In the genomic region with DNA sequence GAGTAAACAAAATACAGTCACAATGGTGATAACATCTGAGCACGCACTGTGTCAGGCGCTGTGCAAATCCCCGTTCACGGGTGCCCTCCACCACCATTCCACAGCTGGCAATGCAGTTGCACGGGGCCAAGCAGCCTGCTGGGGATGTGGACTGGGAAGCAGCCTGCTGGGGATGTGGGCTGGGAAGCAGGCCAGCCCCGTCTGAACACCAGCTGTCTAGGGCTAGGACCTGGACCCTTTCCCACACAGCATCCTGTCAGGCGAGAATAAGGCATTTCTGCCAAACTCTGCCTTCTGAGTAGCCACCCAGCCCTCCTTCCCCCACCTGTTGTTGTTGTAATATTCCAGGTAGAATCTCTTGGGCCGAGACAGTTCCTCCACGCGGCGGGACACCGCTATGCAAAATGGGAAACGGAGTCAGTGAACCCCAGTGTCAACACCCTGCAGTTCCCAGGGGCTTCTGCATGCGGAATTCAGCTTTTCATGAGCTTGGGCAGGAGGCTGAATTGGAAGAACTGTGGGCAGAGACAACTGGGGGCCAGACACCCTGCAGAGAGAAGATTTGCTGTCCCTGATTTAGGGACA, we compare ENCODE assay signal across 10 cellular contexts. TPM values are rescaled to one million over a fixed set of nuclear protein-coding genes. Genes with fewer than 3 reads are reported as not detected.
DNase-seq lines count a peak whose midpoint lies in the region; ATAC-seq and TF ChIP-seq lines count a peak whose summit lies in the region.
"Had no signal": no experiment of that assay in that cellular context is flagged by ENCODE, and none has a peak within 500 bp of the region (broad histone marks: within the 10 kb centered on the region; RNA-seq: fewer than 3 reads in every experiment).

No MANE protein-coding gene starts in this region.

- ATAC-seq in GM19324 (IDR thresholded peaks at IDR 0.05; ENCODE audit: low FRiP score, unreplicated experiment) = no peak
- ATAC-seq in esophagus mucosa = no peak
- ATAC-seq: activated CD4-positive, alpha-beta T cell treated with anti-CD3 and anti-CD28 coated beads for 36 hours had no signal

- no peak overlapping the region for H2AFZ ChIP-seq in osteoblast (ENCODE audit: low read length)

- H3K27ac ChIP-seq in osteoblast (ENCODE audit: low read depth, low read length) = no peak overlapping the region

- no peaks in the 10 kb centered on the region for H3K79me2 ChIP-seq in osteoblast (ENCODE audit: insufficient read depth, low read length)

- no peaks in the 10 kb centered on the region for H3K4me1 ChIP-seq in osteoblast (ENCODE audit: insufficient read depth, low read length)

- DNase-seq in Daoy (ENCODE audit: low read depth) (peak; percentile 30), NCI-H446 treated with DMSO at 0.1 percent for 48 hours (lab: John Stamatoyannopoulos, UW) (peak; percentile 89), fibroblast of mammary gland (ENCODE audit: low read depth) (peak; percentile 85), osteoblast (ENCODE audit: insufficient read length, low spot score, missing footprints) (peak; percentile 91), NCI-H128 (lab: John Stamatoyannopoulos, UW; ENCODE audit: unreplicated experiment) (no peak), GOT3 (lab: John Stamatoyannopoulos, UW) (no peak)
- DNase-seq: activated CD4-positive, alpha-beta T cell treated with anti-CD3 and anti-CD28 coated beads for 36 hours had no signal

- H3K9me3 ChIP-seq in osteoblast (ENCODE audit: low read depth, low read length) = no peaks in the 10 kb centered on the region

- H3K36me3 ChIP-seq in osteoblast (ENCODE audit: insufficient read depth, low read length) = no peaks in the 10 kb centered on the region

- H4K20me1 ChIP-seq in osteoblast (ENCODE audit: insufficient read depth, low read length) = no peaks in the 10 kb centered on the region

- no peak overlapping the region for H3K4me2 ChIP-seq in osteoblast (ENCODE audit: insufficient read depth, low read length)
- H3K4me2 ChIP-seq: smooth muscle cell had no signal

- TF ChIP-seq CTCF in fibroblast of mammary gland (conservative IDR thresholded peaks at IDR 0.05; ENCODE audit: control insufficient read depth, insufficient read depth, low read depth, low read length) = no peak
- TF ChIP-seq CTCF in osteoblast (IDR thresholded peaks at IDR 0.05; ENCODE audit: extremely low read depth, low read depth, low read length) = no peak

- H3K27me3 ChIP-seq in osteoblast (ENCODE audit: insufficient read depth, low read length) = peaks cover 56% of the 10 kb centered on the region

- H3K4me3 ChIP-seq in fibroblast of mammary gland (ENCODE audit: control insufficient read depth, low read depth, low read length) (no peak overlapping the region), osteoblast (ENCODE audit: insufficient read depth, low read length) (no peak overlapping the region)
- H3K4me3 ChIP-seq: smooth muscle cell had no signal

RNA-seq across cellular contexts. Expression of gene MIER2, which starts 27.8 kb away (rescaled TPM):
- 8.8 and 12.9 TPM in 2 replicates for total RNA-seq in Daoy (2014; rRNA removed; shearing (Covaris generic))
- total RNA-seq in osteoblast (10.9 and 14.8 TPM in 2 replicates), esophagus mucosa (14.8 TPM)

RNA-seq across cellular contexts. Expression of gene C2CD4C, which starts 36.5 kb away (rescaled TPM):
- 0.06 TPM in 1 of 2 replicates, not detected in the other for total RNA-seq in Daoy (2014; rRNA removed; shearing (Covaris generic))
- total RNA-seq in osteoblast (not detected in 2 replicates), esophagus mucosa (0.16 TPM)

Comparison
In these comparisons a context has a peak if more than half of its experiments do, and no peak if none do; other contexts are left out.
1. DNase-seq: peak in Daoy (single experiment), NCI-H446 treated with DMSO at 0.1 percent for 48 hours (single experiment), fibroblast of mammary gland (single experiment) and osteoblast (single experiment); none in NCI-H128 (single experiment) and GOT3 (single experiment).